ENCODE assay signal across 8 cellular contexts in the genomic region with DNA sequence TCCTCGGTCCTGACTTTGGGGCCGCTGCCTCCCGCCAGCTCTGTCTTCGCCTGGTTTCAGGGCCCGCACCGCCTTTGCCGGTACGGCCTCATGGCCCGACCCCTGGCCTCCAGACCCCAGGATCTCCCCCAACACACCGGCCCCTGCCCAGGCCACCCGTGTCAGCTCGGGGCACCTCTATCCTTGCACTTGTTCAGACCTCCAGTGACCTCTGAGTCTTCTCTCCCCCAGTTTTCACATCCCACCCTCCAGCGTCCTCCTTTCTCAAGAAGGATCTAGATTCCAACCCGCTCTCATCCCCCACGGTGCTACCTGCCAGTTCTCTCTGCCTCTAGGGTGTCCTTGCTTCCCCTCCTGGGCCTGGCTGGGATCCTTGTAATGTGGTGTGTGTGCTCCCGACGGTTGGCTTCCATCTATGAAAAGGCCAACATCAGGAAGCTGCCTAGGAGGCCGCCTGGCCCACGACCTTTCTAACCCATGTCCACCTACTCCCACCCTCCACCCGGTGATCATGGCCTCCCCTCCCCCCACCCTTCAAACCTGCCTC.
DNase-seq lines count a peak whose midpoint lies in the region; ATAC-seq and TF ChIP-seq lines count a peak whose summit lies in the region.

No MANE protein-coding gene starts in this region.

- TF ChIP-seq CTCF in Calu3 (IDR thresholded peaks at IDR 0.05; ENCODE audit: unreplicated experiment) (no peak), activated B cell treated with CpG ODN at 0.5 μM for 24 hours (IDR thresholded peaks at IDR 0.05) (no peak), fibroblast of villous mesenchyme (IDR thresholded peaks at IDR 0.05; ENCODE audit: insufficient read depth, low read depth, low read length) (no peak), sigmoid colon (IDR thresholded peaks at IDR 0.05) (no peak)

- H3K9me3 ChIP-seq in sigmoid colon, result no peaks in the 10 kb centered on the region

- H3K4me1 ChIP-seq in sigmoid colon, result peaks cover 0 to 18% (median 12%) of the 10 kb centered on the region in 4 donors

- CTCF ChIA-PET in Calu3 (lab: Charles Lee), result interaction anchor here (0.6 to 1.4 kb wide), 3 partner anchors 11 to 457 kb away, joined by 3 to 7 read pairs (median 4); partner anchors contain the start of gene CDK20
- CTCF ChIA-PET in activated B cell treated with CpG ODN at 0.5 μM for 24 hours (lab: Charles Lee), result no interaction called here

- no peaks in the 10 kb centered on the region for H3K27me3 ChIP-seq in sigmoid colon

- ATAC-seq in activated B cell treated with CpG ODN at 0.5 μM for 24 hours (ENCODE audit: low read depth) (no peak), GM19023 (IDR thresholded peaks at IDR 0.05; ENCODE audit: unreplicated experiment) (no peak), GM21367 (IDR thresholded peaks at IDR 0.05; ENCODE audit: unreplicated experiment) (no peak)
- no peak for ATAC-seq in activated CD4-positive, CD25-positive, alpha-beta regulatory T cell treated with anti-CD3 and anti-CD28 coated beads, Interleukin-2, amount 50 U/mL, for 24 hours

- peak overlapping the region; percentile 66 to 84 (median 82) for H3K27ac ChIP-seq in sigmoid colon

- H3K4me3 ChIP-seq in fibroblast of villous mesenchyme (ENCODE audit: low read depth, low read length) (peak overlapping the region; percentile 67), sigmoid colon (peak overlapping the region; percentile 40 to 60 (median 56))

- no peak for TF ChIP-seq EP300 in sigmoid colon (IDR thresholded peaks at IDR 0.05)

- peaks cover 21% of the 10 kb centered on the region for H3K4me1 Mint-ChIP-seq in Calu3 (ENCODE audit: low read depth, unreplicated experiment)
- H3K4me1 Mint-ChIP-seq in activated B cell treated with CpG ODN at 0.5 μM for 24 hours, result peaks cover 12% of the 10 kb centered on the region

- no peaks in the 10 kb centered on the region for H3K9me3 Mint-ChIP-seq in Calu3 (ENCODE audit: low read depth, unreplicated experiment)
- no peaks in the 10 kb centered on the region for H3K9me3 Mint-ChIP-seq in activated B cell treated with CpG ODN at 0.5 μM for 24 hours

- intact Hi-C loops in Calu3 (cut with micrococcal nuclease; ENCODE audit: unreplicated experiment), result no loop called here
- intact Hi-C loops in activated B cell treated with CpG ODN at 0.5 μM for 24 hours (cut with micrococcal nuclease), result no loop called here
- intact Hi-C loops in sigmoid colon (cut with DNase I), result loop anchor here (10.0 kb wide), 1 partner anchor 308 kb away; the partner anchor contains the start of gene SPIN1

- WGBS in sigmoid colon, 2 donors, result 26 to 42% methylated on average over 20 of the region's 20 CpGs

- TF ChIP-seq POLR2A in sigmoid colon (IDR thresholded peaks at IDR 0.05), result no peak

- DNase-seq in Calu3 (no peak), activated B cell treated with CpG ODN at 0.5 μM for 24 hours (no peak), fibroblast of villous mesenchyme (ENCODE audit: low read depth) (no peak), sigmoid colon (no peak), ecto neural progenitor cell (ENCODE audit: low spot score) (no peak)

- H3K36me3 Mint-ChIP-seq in Calu3 (ENCODE audit: insufficient read depth, unreplicated experiment), result peaks cover 17% of the 10 kb centered on the region
- H3K36me3 Mint-ChIP-seq in activated B cell treated with CpG ODN at 0.5 μM for 24 hours (ENCODE audit: low read depth), result no peaks in the 10 kb centered on the region

- H3K27ac Mint-ChIP-seq in Calu3 (ENCODE audit: unreplicated experiment), result peak overlapping the region; percentile 64
- no peak overlapping the region for H3K27ac Mint-ChIP-seq in activated B cell treated with CpG ODN at 0.5 μM for 24 hours

- H3K27me3 Mint-ChIP-seq in Calu3 (ENCODE audit: unreplicated experiment) (no peaks in the 10 kb centered on the region), activated B cell treated with CpG ODN at 0.5 μM for 24 hours (peaks cover 39% of the 10 kb centered on the region)

- H3K4me3 Mint-ChIP-seq in Calu3 (ENCODE audit: low read depth, unreplicated experiment), result peak overlapping the region; percentile 85
- peak overlapping the region; percentile 1 for H3K4me3 Mint-ChIP-seq in activated B cell treated with CpG ODN at 0.5 μM for 24 hours

- no peaks in the 10 kb centered on the region for H3K36me3 ChIP-seq in sigmoid colon

- BruUV-seq in Calu3 (replicated peaks; lab: Mats Ljungman, UMichigan), result no TSS peak

- POLR2A ChIA-PET in activated B cell treated with CpG ODN at 0.5 μM for 24 hours (lab: Charles Lee), result no interaction called here
